8 cellular contexts compared by ENCODE assay signal in the genomic region with DNA sequence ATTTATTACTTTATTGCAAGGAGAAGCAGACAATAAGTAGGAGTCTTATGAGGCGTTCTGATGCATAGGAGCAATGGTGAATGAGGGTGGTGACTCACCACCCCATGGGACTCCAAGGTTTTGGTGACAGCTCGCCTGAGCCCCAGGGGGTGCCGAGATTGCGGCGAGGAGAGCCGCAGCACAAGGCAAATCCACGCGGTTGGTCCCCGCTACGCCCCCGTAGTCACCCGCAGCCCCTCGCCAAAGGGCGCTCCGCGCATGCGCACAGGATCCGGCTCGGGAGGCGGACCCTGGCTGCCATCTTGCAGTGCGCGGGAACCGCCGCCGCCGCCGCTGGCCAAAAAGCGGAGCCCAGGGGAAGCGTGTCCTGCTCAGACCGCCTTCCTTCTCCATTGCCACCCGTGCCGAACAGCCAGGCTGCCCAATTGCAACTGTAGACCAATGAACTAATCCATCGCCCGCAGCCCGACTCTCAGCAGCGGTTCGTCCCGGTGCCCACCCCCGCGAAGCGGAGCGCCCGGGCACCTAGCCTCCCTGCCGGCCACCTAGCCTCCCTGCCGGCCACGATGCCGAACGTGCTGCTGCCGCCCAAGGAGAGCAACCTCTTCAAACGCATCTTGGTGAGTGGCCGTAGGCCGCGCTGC. TPM values are rescaled to one million over a fixed set of nuclear protein-coding genes. Genes with fewer than 3 reads are reported as not detected.
DNase-seq lines count a peak whose midpoint lies in the region; ATAC-seq and FAIRE-seq lines count a peak whose summit lies in the region.

Gene NAA16, plus strand, starts transcription at position 305 of the 644 bp plus-strand sequence. Its CDS starts 262 bp downstream, at position 567.

- WGBS in right cardiac atrium = under 1% methylated on average over 53 of the region's 53 CpGs

- H3K9me3 ChIP-seq in right cardiac atrium (ENCODE audit: control insufficient read depth, low read length) = no peaks in the 10 kb centered on the region

- DNase-seq in NCI-H1694 treated with DMSO at 0.1 percent for 48 hours (lab: John Stamatoyannopoulos, UW) (peak; percentile 67), T-helper 2 cell (peak; percentile 91 to 94 (median 94)), anterior cingulate cortex (lab: John Stamatoyannopoulos, UW) (peak; percentile 38 to 95 (median 88)), right cardiac atrium (peak; percentile 92 to 98 (median 97)), pulmonary artery endothelial cell (ENCODE audit: low read depth, low spot score) (peak; percentile 41), urothelium cell line (ENCODE audit: low spot score) (peak; percentile 90)

- H3K27me3 ChIP-seq in right cardiac atrium (ENCODE audit: control insufficient read depth, insufficient read depth) = no peaks in the 10 kb centered on the region

- FAIRE-seq in urothelium cell line (lab: Jason Lieb, UNC) = no peak

- H3K4me1 ChIP-seq in right cardiac atrium (ENCODE audit: control insufficient read depth, insufficient read depth, low read length) = peaks cover 8% of the 10 kb centered on the region

- peak within 1 kb of the TSS; percentile 92 for H3K27ac ChIP-seq in right cardiac atrium (ENCODE audit: low read length)

- intact Hi-C loops in right cardiac atrium (cut with DNase I) = no loop called here

- ATAC-seq in GM18499 (IDR thresholded peaks at IDR 0.05; ENCODE audit: insufficient read depth, unreplicated experiment) = peak; percentile 47
- ATAC-seq in HG02885 (IDR thresholded peaks at IDR 0.05; ENCODE audit: poor library complexity, unreplicated experiment) = peak; percentile 76
- ATAC-seq in right cardiac atrium = peak; percentile 95 to 96

- peak within 1 kb of the TSS; percentile 90 for H3K4me3 ChIP-seq in right cardiac atrium (ENCODE audit: low read length)

RNA-seq across cellular contexts. Expression of gene NAA16, which starts in this region (rescaled TPM):
- 10 to 100 TPM; 10.3 to 14.2 (median 13.4) TPM for total RNA-seq in right cardiac atrium
- 6.3 TPM for polyA plus RNA-seq in right cardiac atrium
- 6.2 and 9.6 TPM in 2 replicates for total RNA-seq in pulmonary artery endothelial cell

Comparison
In these comparisons a context has a peak if more than half of its experiments do, and no peak if none do; other contexts are left out.
1. Peak in every context shown above with its lines: DNase-seq, ATAC-seq, H3K4me3 ChIP-seq and H3K27ac ChIP-seq.
2. DNase-seq: peak in every context shown above with its lines; median percentile 97 in right cardiac atrium; 94 in T-helper 2 cell; 90 in urothelium cell line; 88 in anterior cingulate cortex; 67 in NCI-H1694 treated with DMSO at 0.1 percent for 48 hours; 41 in pulmonary artery endothelial cell.